Comparison of ENCODE assay signal across 9 cellular contexts in the genomic region with DNA sequence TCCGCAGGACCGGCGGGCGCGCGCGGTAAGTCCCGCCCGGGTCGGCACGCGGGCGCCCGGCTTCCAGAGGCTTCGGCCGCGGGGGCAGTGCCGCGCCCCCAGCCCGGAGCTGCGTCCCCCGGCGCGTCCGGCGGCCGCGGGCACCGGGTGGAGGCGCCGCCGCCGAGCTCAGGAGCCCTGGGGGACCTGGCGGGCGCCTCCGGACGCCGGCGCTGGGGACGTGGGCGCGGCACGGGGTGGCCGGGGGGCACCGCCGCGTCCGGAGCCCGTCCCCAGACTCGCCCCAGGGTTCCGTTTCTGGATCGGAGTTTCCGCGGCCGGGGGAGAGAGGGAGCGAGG. TPM values are rescaled to one million over a fixed set of nuclear protein-coding genes. Genes with fewer than 3 reads are reported as not detected.
DNase-seq lines count a peak whose midpoint lies in the region; ATAC-seq, FAIRE-seq and TF ChIP-seq lines count a peak whose summit lies in the region.
"Had no signal": no experiment of that assay in that cellular context is flagged by ENCODE, and none has a peak within 500 bp of the region (broad histone marks: within the 10 kb centered on the region; RNA-seq: fewer than 3 reads in every experiment).

No MANE protein-coding gene starts in this region.

- no peaks in the 10 kb centered on the region for H3K9me3 ChIP-seq in Panc1 (ENCODE audit: control insufficient read depth, insufficient read depth, low read depth, low read length)

- no peaks in the 10 kb centered on the region; the same call in 1 of the 2 replicates for H3K36me3 ChIP-seq in Panc1 (ENCODE audit: control insufficient read depth, insufficient read depth, low read length)

- BruUV-seq in Panc1 (replicated peaks; lab: Mats Ljungman, UMichigan): no TSS peak

- FAIRE-seq in GM12892 (lab: Jason Lieb, UNC): no peak

- peak; percentile 52 for DNase-seq in GM12892 (ENCODE audit: insufficient read length)
- no peak for DNase-seq in Panc1 (ENCODE audit: low read depth, low spot score)
- no peak for DNase-seq in fibroblast of the aortic adventitia (ENCODE audit: low read depth)
- no peak for DNase-seq in skeletal muscle cell (ENCODE audit: low read depth)
- no peak for DNase-seq in omental fat pad (ENCODE audit: low spot score)
- no peak for DNase-seq in NAMALWA (ENCODE audit: low spot score)
- DNase-seq in H4 (ENCODE audit: low spot score): no peak
- DNase-seq: stimulated activated naive B cell treated with anti-CD40 and anti-IgM and Interleukin-4, amounts not matched to agents 10 μg/mL and 1 μg/mL and 100 μg/mL, for 72 hours had no signal

- ATAC-seq in Panc1 (peak; percentile 19), HG03159 (IDR thresholded peaks at IDR 0.05; ENCODE audit: unreplicated experiment) (no peak), omental fat pad (ENCODE audit: low FRiP score) (no peak)

- H3K4me3 ChIP-seq in Panc1 (ENCODE audit: low read depth in 2 of 2, low read length in 2 of 2) (peak overlapping the region; percentile 79 to 80), fibroblast of the aortic adventitia (ENCODE audit: low read depth, low read length) (peak overlapping the region; percentile 87), skeletal muscle cell (ENCODE audit: low read depth, low read length) (peak overlapping the region; percentile 61)

- H3K27ac ChIP-seq in Panc1 (ENCODE audit: low read length): peak overlapping the region; percentile 90; the same call in 1 of the 2 replicates

- POLR2A ChIA-PET in Panc1 (lab: Charles Lee): no interaction called here

- in situ Hi-C loops in Panc1 (cut with HindIII; ENCODE audit: low pct_unique_long_range_greater_than_20kb, low sequenced_read_pairs): no loop called here

- peaks cover 49% of the 10 kb centered on the region for H3K4me1 ChIP-seq in Panc1 (ENCODE audit: control insufficient read depth, insufficient read depth, low read length)

- TF ChIP-seq POLR2A in GM12892 (IDR thresholded peaks at IDR 0.05; ENCODE audit: low read depth, low read length): no peak

- intact Hi-C loops in Panc1 (cut with micrococcal nuclease; ENCODE audit: unreplicated experiment): loop anchor here (10.0 kb wide), 1 partner anchor 200 kb away; no protein-coding TSS in a partner anchor

- no peaks in the 10 kb centered on the region for H3K27me3 ChIP-seq in Panc1 (ENCODE audit: control insufficient read depth, insufficient read depth, low read length)

- TF ChIP-seq CTCF in Panc1 (IDR thresholded peaks at IDR 0.05): no peak
- TF ChIP-seq CTCF in fibroblast of the aortic adventitia (IDR thresholded peaks at IDR 0.05; ENCODE audit: insufficient read depth, low read length): no peak
- no peak for TF ChIP-seq CTCF in omental fat pad (IDR thresholded peaks at IDR 0.05)

- CTCF ChIA-PET in Panc1 (lab: Charles Lee): no interaction called here

RNA-seq across cellular contexts. Expression of gene NBL1, which starts 0.3 kb away (rescaled TPM):
- polyA plus RNA-seq in GM12892 (2012; ENCODE audit: missing spikeins): 1.2 TPM
- total RNA-seq in Panc1 (2021; ENCODE audit: unreplicated experiment) (191 TPM), fibroblast of the aortic adventitia (ENCODE audit: low replicate concordance) (105 and 178 TPM in 2 replicates), omental fat pad (10 to 100 TPM; 36.8 to 97.9 (median 72.8) TPM)
- 489 TPM for polyA plus RNA-seq in Panc1 (2012; ENCODE audit: insufficient read length)
- 34.2 and 53.1 TPM in 2 replicates for total RNA-seq in H4 (2014; rRNA removed; shearing (Covaris generic))

RNA-seq across cellular contexts. Expression of gene HTR6, which starts 20.3 kb away (rescaled TPM):
- polyA plus RNA-seq in GM12892 (2012; ENCODE audit: missing spikeins): not detected
- total RNA-seq in Panc1 (2021; ENCODE audit: unreplicated experiment) (0.10 TPM), fibroblast of the aortic adventitia (ENCODE audit: low replicate concordance) (0.09 TPM in 1 of 2 replicates, not detected in the other), omental fat pad (not detected)
- polyA plus RNA-seq in Panc1 (2012; ENCODE audit: insufficient read length): 0.40 TPM
- total RNA-seq in H4 (2014; rRNA removed; shearing (Covaris generic)): not detected in 2 replicates
